12 cellular contexts compared by ENCODE assay signal in the genomic region with DNA sequence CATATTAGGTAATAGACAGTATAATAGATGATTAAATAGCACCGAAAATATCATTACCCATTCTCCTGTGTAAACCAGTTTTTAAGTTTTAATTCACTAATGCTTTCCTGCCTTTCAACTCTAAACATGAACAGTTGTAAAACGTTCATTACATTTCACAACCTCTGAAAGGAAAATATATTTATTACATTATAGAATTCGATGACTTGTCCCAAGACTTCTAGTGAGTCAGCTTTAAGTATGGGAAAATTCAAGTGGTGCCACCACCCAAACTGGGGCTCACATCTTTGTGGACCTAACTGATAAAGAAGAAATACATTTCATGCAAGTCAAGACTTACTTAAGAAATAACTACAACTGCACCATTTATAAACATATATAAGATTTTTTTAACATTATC. TPM values are rescaled to one million over a fixed set of nuclear protein-coding genes. Genes with fewer than 3 reads are reported as not detected.
DNase-seq lines count a peak whose midpoint lies in the region; ATAC-seq and TF ChIP-seq lines count a peak whose summit lies in the region.
"Had no signal": no experiment of that assay in that cellular context is flagged by ENCODE, and none has a peak within 500 bp of the region (broad histone marks: within the 10 kb centered on the region; RNA-seq: fewer than 3 reads in every experiment).

No MANE protein-coding gene starts in this region.

- H3K27ac ChIP-seq in HEK293 (ENCODE audit: extremely low read depth, low read depth, low read length) (no peak overlapping the region), foreskin keratinocyte (peak overlapping the region; percentile 4)
- no peak overlapping the region for H3K27ac ChIP-seq in CD8-positive, alpha-beta T cell (ENCODE audit: low read depth, low read length)

- intact Hi-C loops in CD8-positive, alpha-beta T cell (cut with DNase I, micrococcal nuclease): loop anchor here (5.0 to 10.0 kb wide), 5 partner anchors 40 to 777 kb away; partner anchors contain the start of genes NMD3 (in 2 of the 2), KPNA4 (in 1 of the 2) and PPM1L (in 1 of the 2)

- H3K27me3 Mint-ChIP-seq in activated T-helper 17 cell treated with anti-CD3 and anti-CD28 coated beads, Interleukin-2, amount 50 U/mL, for 72 hours: no peaks in the 10 kb centered on the region
- H3K27me3 Mint-ChIP-seq in CD8-positive, alpha-beta T cell (ENCODE audit: low read depth): no peaks in the 10 kb centered on the region

- H3K27ac Mint-ChIP-seq in activated T-helper 17 cell treated with anti-CD3 and anti-CD28 coated beads, Interleukin-2, amount 50 U/mL, for 72 hours: no peak overlapping the region
- H3K27ac Mint-ChIP-seq in CD8-positive, alpha-beta T cell: no peak overlapping the region

- peak overlapping the region; percentile 95 for H3K4me3 Mint-ChIP-seq in activated T-helper 17 cell treated with anti-CD3 and anti-CD28 coated beads, Interleukin-2, amount 50 U/mL, for 72 hours
- no peak overlapping the region for H3K4me3 Mint-ChIP-seq in CD8-positive, alpha-beta T cell

- ATAC-seq in activated T-helper 17 cell treated with anti-CD3 and anti-CD28 coated beads, Interleukin-2, amount 50 U/mL, for 72 hours (replicated peaks): no peak
- ATAC-seq in foreskin keratinocyte (no peak), GM18861 (IDR thresholded peaks at IDR 0.05; ENCODE audit: unreplicated experiment) (no peak)
- no peak for ATAC-seq in CD8-positive, alpha-beta T cell

- peak overlapping the region; percentile 10 for H3K4me3 ChIP-seq in AG09309 (ENCODE audit: control insufficient read depth, low read depth, low read length)
- peak overlapping the region; percentile 97; the same call in 1 of the 2 replicates for H3K4me3 ChIP-seq in HEK293 (ENCODE audit: low read depth, low read length)
- no peak overlapping the region for H3K4me3 ChIP-seq in CD8-positive, alpha-beta T cell (ENCODE audit: low read depth, low read length)

- no peaks in the 10 kb centered on the region for H3K4me1 ChIP-seq in HEK293 (ENCODE audit: control insufficient read depth, insufficient read depth, low read length)
- H3K4me1 ChIP-seq in foreskin keratinocyte: peaks cover 8% of the 10 kb centered on the region
- H3K4me1 ChIP-seq in CD8-positive, alpha-beta T cell (ENCODE audit: insufficient read depth, low read length): peaks cover 22% of the 10 kb centered on the region

- no peaks in the 10 kb centered on the region for H3K27me3 ChIP-seq in foreskin keratinocyte
- H3K27me3 ChIP-seq in CD8-positive, alpha-beta T cell (ENCODE audit: insufficient read depth, low read length): no peaks in the 10 kb centered on the region

- H3K4me1 Mint-ChIP-seq in activated T-helper 17 cell treated with anti-CD3 and anti-CD28 coated beads, Interleukin-2, amount 50 U/mL, for 72 hours: peaks cover 11% of the 10 kb centered on the region
- H3K4me1 Mint-ChIP-seq in CD8-positive, alpha-beta T cell (ENCODE audit: low read depth): peaks cover 46% of the 10 kb centered on the region

- H3K9me3 Mint-ChIP-seq in activated T-helper 17 cell treated with anti-CD3 and anti-CD28 coated beads, Interleukin-2, amount 50 U/mL, for 72 hours: no peaks in the 10 kb centered on the region
- H3K9me3 Mint-ChIP-seq in CD8-positive, alpha-beta T cell: no peaks in the 10 kb centered on the region

- H3K36me3 Mint-ChIP-seq in activated T-helper 17 cell treated with anti-CD3 and anti-CD28 coated beads, Interleukin-2, amount 50 U/mL, for 72 hours (ENCODE audit: low read depth): peaks cover 64% of the 10 kb centered on the region
- peaks cover 19% of the 10 kb centered on the region for H3K36me3 Mint-ChIP-seq in CD8-positive, alpha-beta T cell

- DNase-seq in AG09309 (ENCODE audit: low read depth) (no peak), foreskin keratinocyte (peak in 1 of 2 donors; percentile 36), SHP77 treated with DMSO at 0.1 percent for 48 hours (lab: John Stamatoyannopoulos, UW) (no peak), GF-D8 (lab: John Stamatoyannopoulos, UW) (no peak)
- no peak for DNase-seq in CD8-positive, alpha-beta T cell
- DNase-seq: caudate nucleus, DND-41, Kasumi-1, kidney glomerular epithelial cell had no signal

- H3K9me3 ChIP-seq in HEK293 (ENCODE audit: control insufficient read depth, insufficient read depth, low read depth, low read length): no peaks in the 10 kb centered on the region
- no peaks in the 10 kb centered on the region for H3K9me3 ChIP-seq in CD8-positive, alpha-beta T cell (ENCODE audit: low read length)

- POLR2A ChIA-PET in HEK293 (lab: Yijun Ruan, JAX): no interaction called here
- POLR2A ChIA-PET in CD8-positive, alpha-beta T cell (lab: Charles Lee): interaction anchor here (0.5 to 0.7 kb wide), 2 partner anchors 18 to 41 kb away, joined by 3 read pairs; no protein-coding TSS in a partner anchor

- CTCF ChIA-PET in HEK293 (lab: Yijun Ruan, JAX): no interaction called here
- CTCF ChIA-PET in CD8-positive, alpha-beta T cell (lab: Charles Lee): interaction anchor here (1.6 kb wide), 1 partner anchor 33 kb away, joined by 3 read pairs; no protein-coding TSS in a partner anchor

- peaks cover 3 to 23% of the 10 kb centered on the region in 2 experiments; a peak in 2 of 3 replicates for H3K36me3 ChIP-seq in HEK293 (ENCODE audit: control insufficient read depth in 2 of 2, insufficient read depth in 1 of 2, low read length in 2 of 2)
- no peaks in the 10 kb centered on the region for H3K36me3 ChIP-seq in CD8-positive, alpha-beta T cell (ENCODE audit: insufficient read depth, low read length)

- TF ChIP-seq CTCF in AG09309 (IDR thresholded peaks at IDR 0.05; ENCODE audit: control insufficient read depth, insufficient read depth, low read depth, low read length, missing control alignments): no peak
- no peak for TF ChIP-seq CTCF in HEK293 (tag by site-specific recombination; IDR thresholded peaks at IDR 0.05)
- TF ChIP-seq CTCF in foreskin keratinocyte (conservative IDR thresholded peaks at IDR 0.05): no peak
- TF ChIP-seq CTCF in CD8-positive, alpha-beta T cell (IDR thresholded peaks at IDR 0.05): no peak

TF ChIP-seq in HEK293, 187 proteins besides CTCF, POLR2A, EP300 and RAD21 (continues in another document):
- 0 out of 2 replicates have a peak, but pooled peaks have one; percentile 23 for TF ChIP-seq ZNF664 (tag by site-specific recombination; IDR thresholded peaks at IDR 0.05)
- TF ChIP-seq ZNF426 (tag by site-specific recombination; IDR thresholded peaks at IDR 0.05): no peak
- no peak for TF ChIP-seq BCL11B (tag by site-specific recombination; IDR thresholded peaks at IDR 0.05; ENCODE audit: low read depth)
- TF ChIP-seq ZNF133 (tag by site-specific recombination; IDR thresholded peaks at IDR 0.05): no peak
- no peak for TF ChIP-seq SP2 (tag by site-specific recombination; IDR thresholded peaks at IDR 0.05)
- TF ChIP-seq PRDM6 (tag by site-specific recombination; IDR thresholded peaks at IDR 0.05): peak; percentile 79
- TF ChIP-seq GLIS1 (tag by site-specific recombination; IDR thresholded peaks at IDR 0.05): no peak
- no peak for TF ChIP-seq ZNF146 (tag by site-specific recombination; IDR thresholded peaks at IDR 0.05)
- no peak for TF ChIP-seq ZBTB10 (tag by site-specific recombination; IDR thresholded peaks at IDR 0.05)
- no peak for TF ChIP-seq ZBTB48 (tag by site-specific recombination; IDR thresholded peaks at IDR 0.05)
- TF ChIP-seq ZSCAN30 (tag by site-specific recombination; IDR thresholded peaks at IDR 0.05): peak; percentile 30; the same call in 1 of the 2 replicates
- TF ChIP-seq YY2 (tag by site-specific recombination; IDR thresholded peaks at IDR 0.05): no peak

RNA-seq across cellular contexts. Expression of gene TRIM59, which starts 2.0 kb away (rescaled TPM):
- total RNA-seq in activated T-helper 17 cell treated with anti-CD3 and anti-CD28 coated beads, Interleukin-2, amount 50 U/mL, for 72 hours: 10 to 100 TPM; 39.2 to 41.1 TPM
- 24.7 and 25.3 TPM in 2 replicates for total RNA-seq in foreskin keratinocyte
- 5.4 and 7.2 TPM in 2 replicates for polyA plus RNA-seq in foreskin keratinocyte
- 10 to 100 TPM; 15.0 to 15.5 TPM for total RNA-seq in CD8-positive, alpha-beta T cell

RNA-seq across cellular contexts. Expression of gene SMC4, which starts 48.1 kb away (rescaled TPM):
- 100 to 1,000 TPM; 182 to 207 TPM for total RNA-seq in activated T-helper 17 cell treated with anti-CD3 and anti-CD28 coated beads, Interleukin-2, amount 50 U/mL, for 72 hours
- total RNA-seq in foreskin keratinocyte: 113 and 147 TPM in 2 replicates
- 41.7 and 54.0 TPM in 2 replicates for polyA plus RNA-seq in foreskin keratinocyte
- 10 to 100 TPM; 40.8 to 43.5 TPM for total RNA-seq in CD8-positive, alpha-beta T cell

RNA-seq across cellular contexts. Expression of gene IFT80, which starts 48.5 kb away (rescaled TPM):
- 10 to 100 TPM; 17.3 to 20.0 TPM for total RNA-seq in activated T-helper 17 cell treated with anti-CD3 and anti-CD28 coated beads, Interleukin-2, amount 50 U/mL, for 72 hours
- total RNA-seq in foreskin keratinocyte: 18.6 and 23.4 TPM in 2 replicates
- polyA plus RNA-seq in foreskin keratinocyte: 4.2 and 5.7 TPM in 2 replicates
- 10 to 100 TPM in 1 of 2 experiments, 1 to 10 TPM in 1; 9.9 to 12.7 TPM for total RNA-seq in CD8-positive, alpha-beta T cell
